Comparison of ENCODE assay signal across 8 cellular contexts in genomic region chr1:100463809-100464424, GRCh38.
DNase-seq lines count a peak whose midpoint lies in the region; ATAC-seq and TF ChIP-seq lines count a peak whose summit lies in the region.

No MANE protein-coding gene starts in this region.

- TF ChIP-seq POLR2A in testis (IDR thresholded peaks at IDR 0.05): no peak

- H3K36me3 ChIP-seq in testis (ENCODE audit: low read depth, missing control alignments): no peaks in the 10 kb centered on the region

- peaks cover 37% of the 10 kb centered on the region for H3K36me3 Mint-ChIP-seq in activated CD8-positive, alpha-beta T cell treated with anti-CD3 and anti-CD28 coated beads, Interleukin-2, amount 10 ng/mL, durations not matched to agents 7 days and 5 days (ENCODE audit: low read depth)
- peaks cover 6% of the 10 kb centered on the region for H3K36me3 Mint-ChIP-seq in endothelial cell (ENCODE audit: low read depth, unreplicated experiment)

- intact Hi-C loops in testis (cut with DNase I; ENCODE audit: low total_unique reads): loop anchor here (5.0 kb wide), 1 partner anchor 403 kb away; no protein-coding TSS in a partner anchor

- no peak overlapping the region for H3K27ac ChIP-seq in testis

- CTCF ChIA-PET in activated CD8-positive, alpha-beta T cell treated with anti-CD3 and anti-CD28 coated beads, Interleukin-2, amount 10 ng/mL, durations not matched to agents 7 days and 5 days (lab: Charles Lee): interaction anchor here (0.6 to 14.0 kb wide), 33 partner anchors 8 to 774 kb away, joined by 3 to 227 read pairs (median 3); partner anchors contain the start of genes EXTL2 and GPR88

- POLR2A ChIA-PET in activated CD8-positive, alpha-beta T cell treated with anti-CD3 and anti-CD28 coated beads, Interleukin-2, amount 10 ng/mL, durations not matched to agents 7 days and 5 days (lab: Charles Lee): interaction anchor here (1.0 to 1.2 kb wide), 4 partner anchors 77 to 494 kb away, joined by 3 read pairs; partner anchors contain the start of genes CDC14A, SASS6 and TRMT13

- no peaks in the 10 kb centered on the region for H3K27me3 Mint-ChIP-seq in activated CD8-positive, alpha-beta T cell treated with anti-CD3 and anti-CD28 coated beads, Interleukin-2, amount 10 ng/mL, durations not matched to agents 7 days and 5 days (ENCODE audit: low read depth)
- H3K27me3 Mint-ChIP-seq in endothelial cell (ENCODE audit: unreplicated experiment): peaks cover 2% of the 10 kb centered on the region

- H3K4me3 Mint-ChIP-seq in activated CD8-positive, alpha-beta T cell treated with anti-CD3 and anti-CD28 coated beads, Interleukin-2, amount 10 ng/mL, durations not matched to agents 7 days and 5 days: no peak overlapping the region
- no peak overlapping the region for H3K4me3 Mint-ChIP-seq in endothelial cell (ENCODE audit: unreplicated experiment)

- ATAC-seq in GM19351 (IDR thresholded peaks at IDR 0.05; ENCODE audit: unreplicated experiment) (peak; percentile 93), HG03378 (IDR thresholded peaks at IDR 0.05; ENCODE audit: unreplicated experiment) (peak; percentile 83)
- ATAC-seq in activated CD8-positive, alpha-beta T cell treated with anti-CD3 and anti-CD28 coated beads, Interleukin-2, amount 10 ng/mL, durations not matched to agents 7 days and 5 days: peak; percentile 84

- H3K27ac Mint-ChIP-seq in activated CD8-positive, alpha-beta T cell treated with anti-CD3 and anti-CD28 coated beads, Interleukin-2, amount 10 ng/mL, durations not matched to agents 7 days and 5 days: peak overlapping the region; percentile 25
- H3K27ac Mint-ChIP-seq in endothelial cell (ENCODE audit: unreplicated experiment): no peak overlapping the region

- H3K4me3 ChIP-seq in testis: no peak overlapping the region

- H3K4me1 Mint-ChIP-seq in activated CD8-positive, alpha-beta T cell treated with anti-CD3 and anti-CD28 coated beads, Interleukin-2, amount 10 ng/mL, durations not matched to agents 7 days and 5 days (ENCODE audit: low read depth): peaks cover 31% of the 10 kb centered on the region
- peaks cover 10% of the 10 kb centered on the region for H3K4me1 Mint-ChIP-seq in endothelial cell (ENCODE audit: unreplicated experiment)

- WGBS in testis, 2 donors: 37 to 49% methylated on average over 10 of the region's 10 CpGs

- H3K9me3 ChIP-seq in testis: no peaks in the 10 kb centered on the region

- peaks cover 4% of the 10 kb centered on the region for H3K4me1 ChIP-seq in testis

- H3K9me3 Mint-ChIP-seq in activated CD8-positive, alpha-beta T cell treated with anti-CD3 and anti-CD28 coated beads, Interleukin-2, amount 10 ng/mL, durations not matched to agents 7 days and 5 days (ENCODE audit: insufficient read depth): no peaks in the 10 kb centered on the region
- H3K9me3 Mint-ChIP-seq in endothelial cell (ENCODE audit: unreplicated experiment): no peaks in the 10 kb centered on the region

- peak; percentile 49 for DNase-seq in CMK (ENCODE audit: low read depth)
- DNase-seq in NCI-H510A (lab: John Stamatoyannopoulos, UW): peak; percentile 46
- peak; percentile 63 for DNase-seq in activated CD8-positive, alpha-beta T cell treated with anti-CD3 and anti-CD28 coated beads, Interleukin-2, amount 10 ng/mL, durations not matched to agents 7 days and 5 days
- peak; percentile 43 for DNase-seq in endothelial cell (ENCODE audit: low spot score)
- DNase-seq in myocyte (ENCODE audit: low read depth): peak; percentile 49
- DNase-seq in testis: peak; percentile 81

- no peaks in the 10 kb centered on the region for H3K27me3 ChIP-seq in testis

- TF ChIP-seq CTCF in endothelial cell (IDR thresholded peaks at IDR 0.05; ENCODE audit: unreplicated experiment) (peak; percentile 73), testis (IDR thresholded peaks at IDR 0.05) (peak; percentile 44 to 72 (median 59))
